ENCODE assay signal across 19 cellular contexts in genomic region chr19:39265321-39265916, GRCh38. TPM values are rescaled to one million over a fixed set of nuclear protein-coding genes. Genes with fewer than 3 reads are reported as not detected.
A peak's percentile ranks its signal among the peaks of the same experiment; 100 is the strongest.
DNase-seq lines count a peak whose midpoint lies in the region; ATAC-seq and TF ChIP-seq lines count a peak whose summit lies in the region.
"Had no signal": no experiment of that assay in that cellular context is flagged by ENCODE, and none has a peak within 500 bp of the region (broad histone marks: within the 10 kb centered on the region; RNA-seq: fewer than 3 reads in every experiment).

No MANE protein-coding gene starts in this region.

- no peak overlapping the region for H2BK15ac ChIP-seq in mesendoderm (replicated peaks; ENCODE audit: low read depth)

- H3K56ac ChIP-seq in mesendoderm (ENCODE audit: low read length) = no peak overlapping the region

- no peak overlapping the region for H3K27ac ChIP-seq in mesendoderm (ENCODE audit: low read depth, low read length)
- H3K27ac ChIP-seq: dorsolateral prefrontal cortex, vagina had no signal

- H2AK5ac ChIP-seq in mesendoderm (ENCODE audit: low read length) = no peak overlapping the region

- H3K23ac ChIP-seq in mesendoderm (ENCODE audit: low read length) = no peak overlapping the region

- no peak overlapping the region for H3K4me2 ChIP-seq in mesendoderm (ENCODE audit: low read length)

- H2BK120ac ChIP-seq in mesendoderm (ENCODE audit: low read depth, low read length) = no peak overlapping the region

- H4K8ac ChIP-seq in mesendoderm (ENCODE audit: low read depth, low read length) = no peak overlapping the region

- H3K36me3 ChIP-seq in mesendoderm (ENCODE audit: control insufficient read depth, insufficient read depth, low read length) = no peaks in the 10 kb centered on the region
- H3K36me3 ChIP-seq: vagina had no signal

- no peak overlapping the region for H3K9ac ChIP-seq in mesendoderm (ENCODE audit: low read length)

- no peak overlapping the region for H2BK5ac ChIP-seq in mesendoderm (ENCODE audit: low read length)

- no peak overlapping the region for H3K4me3 ChIP-seq in mesendoderm (ENCODE audit: low read length)
- H3K4me3 ChIP-seq: GM12878, vagina had no signal

- no peak for TF ChIP-seq CTCF in GM20000 (IDR thresholded peaks at IDR 0.05; ENCODE audit: extremely low read depth, missing control alignments)

- ATAC-seq in HG02610 (IDR thresholded peaks at IDR 0.05; ENCODE audit: unreplicated experiment) = no peak
- ATAC-seq: activated T-cell treated with anti-CD3 and anti-CD28 coated beads, Interleukin-2, amount 50 U/mL, for 72 hours; GM12878; SK-N-SH treated with all-trans-retinoic acid at 6 μM for 48 hours had no signal

- H3K79me1 ChIP-seq in mesendoderm (ENCODE audit: low read length) = no peaks in the 10 kb centered on the region

- no peaks in the 10 kb centered on the region for H3K4me1 ChIP-seq in mesendoderm (ENCODE audit: control insufficient read depth, low read depth, low read length)

- H4K5ac ChIP-seq in mesendoderm (ENCODE audit: low read length) = no peak overlapping the region

- H3K27me3 ChIP-seq in mesendoderm (ENCODE audit: insufficient read depth, low read length, poor library complexity) = peaks cover 17% of the 10 kb centered on the region

- WGBS in mesendoderm (ENCODE audit: extremely low coverage, insufficient coverage, low lambda C conversion rate) = no CpG with 5 or more reads among the region's 39 CpGs

- no peak overlapping the region for H3K4ac ChIP-seq in mesendoderm (ENCODE audit: low read depth, low read length)

- H3K18ac ChIP-seq in mesendoderm (ENCODE audit: low read length) = no peak overlapping the region

- H3K79me2 ChIP-seq in mesendoderm (ENCODE audit: control insufficient read depth, insufficient read depth, low read length) = no peaks in the 10 kb centered on the region

- DNase-seq in activated CD4-positive, alpha-beta T cell treated with anti-CD3 and anti-CD28 coated beads for 48 hours = peak; percentile 34
- no peak for DNase-seq in activated CD4-positive, alpha-beta T cell treated with anti-CD3 and anti-CD28 coated beads for 1 hour
- peak; percentile 24 for DNase-seq in Daoy (ENCODE audit: low read depth)
- DNase-seq in SK-N-DZ (ENCODE audit: low spot score) = peak; percentile 42
- peak; percentile 23 for DNase-seq in mesendoderm
- no peak for DNase-seq in NCI-H2081 treated with DMSO at 0.1 percent for 48 hours (lab: John Stamatoyannopoulos, UW)
- no peak for DNase-seq in GM20000 (ENCODE audit: low spot score)
- DNase-seq: activated CD4-positive, CD25-positive, alpha-beta regulatory T cell; AML-193; DMS79; KBM-7; NCI-H1694 had no signal

RNA-seq across cellular contexts. Expression of gene IFNL2, which starts 2.8 kb away (rescaled TPM):
- total RNA-seq in Daoy (2014; rRNA removed; shearing (Covaris generic)) = not detected in 2 replicates
- not detected in 2 replicates for polyA plus RNA-seq in SK-N-DZ (2014; cell fraction: cytosol; rRNA removed)
- not detected in 2 replicates for polyA plus RNA-seq in SK-N-DZ (2014; cell fraction: nucleus; rRNA removed)
- polyA plus RNA-seq in mesendoderm (2013, experiment 1 of 2) = not detected
- polyA plus RNA-seq in mesendoderm (2013, experiment 2 of 2) = not detected
- total RNA-seq: aorta, dorsolateral prefrontal cortex, GM12878, vagina had no signal
- polyA plus RNA-seq: aorta had no signal

RNA-seq across cellular contexts. Expression of gene IFNL4, which starts 16.8 kb away (rescaled TPM):
- not detected in 2 replicates for total RNA-seq in Daoy (2014; rRNA removed; shearing (Covaris generic))
- polyA plus RNA-seq in SK-N-DZ (2014; cell fraction: cytosol; rRNA removed) = 0.70 TPM in 1 of 2 replicates, not detected in the other
- not detected in 2 replicates for polyA plus RNA-seq in SK-N-DZ (2014; cell fraction: nucleus; rRNA removed)
- not detected for polyA plus RNA-seq in mesendoderm (2013, experiment 1 of 2)
- 0.03 TPM for polyA plus RNA-seq in mesendoderm (2013, experiment 2 of 2)
- total RNA-seq: activated T-cell treated with anti-CD3 and anti-CD28 coated beads, Interleukin-2, amount 50 U/mL, for 72 hours; aorta; GM12878; vagina had no signal
- polyA plus RNA-seq: aorta, GM12878 had no signal

RNA-seq across cellular contexts. Expression of gene IFNL3, which starts 20.6 kb away (rescaled TPM):
- not detected in 2 replicates for total RNA-seq in Daoy (2014; rRNA removed; shearing (Covaris generic))
- not detected in 2 replicates for polyA plus RNA-seq in SK-N-DZ (2014; cell fraction: cytosol; rRNA removed)
- polyA plus RNA-seq in SK-N-DZ (2014; cell fraction: nucleus; rRNA removed) = not detected in 2 replicates
- not detected for polyA plus RNA-seq in mesendoderm (2013, experiment 1 of 2)
- not detected for polyA plus RNA-seq in mesendoderm (2013, experiment 2 of 2)
- total RNA-seq: aorta, GM12878, vagina had no signal
- polyA plus RNA-seq: aorta, GM12878 had no signal

RNA-seq across cellular contexts. Expression of gene IFNL1, which starts 30.8 kb away (rescaled TPM):
- total RNA-seq in Daoy (2014; rRNA removed; shearing (Covaris generic)) = not detected in 2 replicates
- not detected in 2 replicates for polyA plus RNA-seq in SK-N-DZ (2014; cell fraction: cytosol; rRNA removed)
- not detected in 2 replicates for polyA plus RNA-seq in SK-N-DZ (2014; cell fraction: nucleus; rRNA removed)
- polyA plus RNA-seq in mesendoderm (2013, experiment 1 of 2) = not detected
- not detected for polyA plus RNA-seq in mesendoderm (2013, experiment 2 of 2)
- total RNA-seq: aorta, dorsolateral prefrontal cortex, GM12878, vagina had no signal
- polyA plus RNA-seq: aorta, GM12878 had no signal

RNA-seq across cellular contexts. Expression of gene LRFN1, which starts 55.2 kb away (rescaled TPM):
- total RNA-seq in Daoy (2014; rRNA removed; shearing (Covaris generic)) = 0.65 and 0.74 TPM in 2 replicates
- polyA plus RNA-seq in SK-N-DZ (2014; cell fraction: cytosol; rRNA removed) = 1.9 and 3.1 TPM in 2 replicates
- polyA plus RNA-seq in SK-N-DZ (2014; cell fraction: nucleus; rRNA removed) = 1.2 and 1.7 TPM in 2 replicates
- 2.3 TPM for polyA plus RNA-seq in mesendoderm (2013, experiment 1 of 2)
- polyA plus RNA-seq in mesendoderm (2013, experiment 2 of 2) = 2.8 TPM
- polyA plus RNA-seq: aorta had no signal

Comparison
In these comparisons a context has a peak if more than half of its experiments do, and no peak if none do; other contexts are left out.
1. DNase-seq: peak in activated CD4-positive, alpha-beta T cell treated with anti-CD3 and anti-CD28 coated beads for 48 hours (single experiment), Daoy (single experiment), SK-N-DZ (single experiment) and mesendoderm (single experiment); none in activated CD4-positive, alpha-beta T cell treated with anti-CD3 and anti-CD28 coated beads for 1 hour (single experiment), NCI-H2081 treated with DMSO at 0.1 percent for 48 hours (single experiment) and GM20000 (single experiment).